Comparison of ENCODE assay signal across 10 cellular contexts in the genomic region with DNA sequence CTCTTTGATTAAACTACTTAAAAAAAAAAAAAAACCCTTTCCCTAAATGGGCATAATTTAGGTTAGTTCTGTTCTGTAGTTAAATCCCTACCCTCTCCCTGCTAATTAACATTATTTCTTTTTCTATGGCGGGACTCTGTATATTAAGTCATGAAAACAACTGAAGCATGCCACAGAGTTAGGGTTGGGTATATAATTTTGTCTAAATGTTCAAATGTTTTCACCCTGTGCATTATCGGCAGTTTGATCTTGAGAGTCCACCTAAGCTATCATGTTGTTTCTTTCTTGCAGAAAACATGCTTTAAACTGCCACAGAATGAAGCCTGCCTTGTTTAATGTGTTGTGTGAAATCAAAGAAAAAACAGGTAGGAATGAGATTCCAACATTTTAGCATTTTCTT. TPM values are rescaled to one million over a fixed set of nuclear protein-coding genes. Genes with fewer than 3 reads are reported as not detected.
DNase-seq lines count a peak whose midpoint lies in the region; ATAC-seq, FAIRE-seq and TF ChIP-seq lines count a peak whose summit lies in the region.
"Had no signal": no experiment of that assay in that cellular context is flagged by ENCODE, and none has a peak within 500 bp of the region (broad histone marks: within the 10 kb centered on the region; RNA-seq: fewer than 3 reads in every experiment).

No MANE protein-coding gene starts in this region.

- POLR2A ChIA-PET in HEK293T (lab: Yijun Ruan, JAX), result no interaction called here

- peaks cover 22% of the 10 kb centered on the region for H3K27me3 Mint-ChIP-seq in brain

- H3K36me3 ChIP-seq in H7 (replicated peaks; ENCODE audit: control insufficient read depth, insufficient read depth, low read length) (no peaks in the 10 kb centered on the region; the same call in 1 of the 2 replicates), gastrocnemius medialis (no peaks in the 10 kb centered on the region)

- TF ChIP-seq CTCF in brain (conservative IDR thresholded peaks at IDR 0.05) (no peak), gastrocnemius medialis (IDR thresholded peaks at IDR 0.05 in 4 of 5, conservative IDR thresholded peaks at IDR 0.05 in 1 of 5) (no peak)

- peaks cover 64% of the 10 kb centered on the region for H3K4me1 Mint-ChIP-seq in brain

- intact Hi-C loops in gastrocnemius medialis (cut with DNase I; ENCODE audit: low total_unique reads), result loop anchor here (5.0 to 10.0 kb wide), 2 partner anchors 49 to 142 kb away; no protein-coding TSS in a partner anchor

- no peak for DNase-seq in H7
- DNase-seq in gastrocnemius medialis, result no peak
- no peak for DNase-seq in GM12892 (ENCODE audit: insufficient read length)
- no peak for DNase-seq in occipital lobe (lab: John Stamatoyannopoulos, UW)
- DNase-seq in NCI-H146 (lab: John Stamatoyannopoulos, UW), result no peak
- no peak for DNase-seq in HEK293T (ENCODE audit: extremely low spot score)
- DNase-seq: activated CD4-positive, alpha-beta T cell treated with anti-CD3 and anti-CD28 coated beads, Interleukin-2, amount 50 U/mL, for 4 hours; left colon had no signal

- H3K9me3 ChIP-seq in iPS-18c (ENCODE audit: control insufficient read depth, insufficient read depth, low read length) (no peaks in the 10 kb centered on the region), gastrocnemius medialis (no peaks in the 10 kb centered on the region)

- CTCF ChIA-PET in HEK293T (lab: Yijun Ruan, JAX), result interaction anchor here (0.7 kb wide), 1 partner anchor 86 kb away, joined by 3 read pairs; no protein-coding TSS in a partner anchor

- in situ Hi-C loops in gastrocnemius medialis (cut with MboI; ENCODE audit: low sequenced_read_pairs in 4 of 4), result no loop called here

- H3K36me3 Mint-ChIP-seq in brain, result peaks cover 10% of the 10 kb centered on the region

- peak overlapping the region; percentile 21; the same call in 1 of the 2 replicates for H3K4me3 ChIP-seq in H7 (ENCODE audit: insufficient read depth, low read depth, low read length)
- peak overlapping the region; percentile 66; the same call in 1 of the 2 replicates for H3K4me3 ChIP-seq in iPS-18c (ENCODE audit: insufficient read depth, low read depth, low read length)
- H3K4me3 ChIP-seq in gastrocnemius medialis, result peak overlapping the region; percentile 72 to 94 (median 82)

- no peaks in the 10 kb centered on the region for H3K9me3 Mint-ChIP-seq in brain

- peak overlapping the region; percentile 89 to 99 (median 95) for H3K4me3 Mint-ChIP-seq in brain

- peak overlapping the region; percentile 96 to 100 (median 97) for H3K27ac Mint-ChIP-seq in brain

- no peak for FAIRE-seq in GM12892 (lab: Jason Lieb, UNC)

- H3K27me3 ChIP-seq in H7 (ENCODE audit: control insufficient read depth, insufficient read depth, low read length) (no peaks in the 10 kb centered on the region), gastrocnemius medialis (no peaks in the 10 kb centered on the region)

- TF ChIP-seq POLR2A in gastrocnemius medialis (IDR thresholded peaks at IDR 0.05) (no peak), GM12892 (IDR thresholded peaks at IDR 0.05; ENCODE audit: low read depth, low read length) (no peak)

- peak overlapping the region; percentile 89 to 92 (median 90) for H3K27ac ChIP-seq in gastrocnemius medialis

- H3K4me1 ChIP-seq in gastrocnemius medialis, result peaks cover 34 to 46% of the 10 kb centered on the region in 2 donors

- no peak for ATAC-seq in gastrocnemius medialis
- ATAC-seq: left colon had no signal

TF ChIP-seq in HEK293T, 16 proteins besides CTCF, POLR2A, EP300 and RAD21:
- TF ChIP-seq CTBP1 (IDR thresholded peaks at IDR 0.05; ENCODE audit: borderline replicate concordance) (no peak), ARNT (IDR thresholded peaks at IDR 0.05) (no peak), BHLHE40 (IDR thresholded peaks at IDR 0.05; ENCODE audit: borderline replicate concordance) (no peak), NFRKB (IDR thresholded peaks at IDR 0.05) (no peak), ZNF384 (IDR thresholded peaks at IDR 0.05) (no peak), FOXM1 (IDR thresholded peaks at IDR 0.05; ENCODE audit: borderline replicate concordance) (no peak)

RNA-seq across cellular contexts. Expression of gene PBX1, which starts 4.0 kb away (rescaled TPM):
- total RNA-seq in H7 (2014; rRNA removed; shearing (Covaris generic)), result 70.5 and 92.6 TPM in 2 replicates
- polyA plus RNA-seq in brain (ENCODE audit: insufficient read depth, low read depth, low replicate concordance), result 72.1 TPM
- total RNA-seq in gastrocnemius medialis (10 to 100 TPM; 21.7 to 36.5 (median 29.0) TPM), occipital lobe (169 TPM)
- 0.06 TPM for polyA plus RNA-seq in GM12892 (2012; ENCODE audit: missing spikeins)

Comparison
In these comparisons a context has a peak if more than half of its experiments do, and no peak if none do; other contexts are left out.
1. H3K4me3 ChIP-seq: peak in every context shown above with its lines; median percentile 82 in gastrocnemius medialis; 66 in iPS-18c; 21 in H7.